In genomic region chr10:124524991-124525653, GRCh38 we compare ENCODE assay signal across 11 cellular contexts.
DNase-seq lines count a peak whose midpoint lies in the region; ATAC-seq lines count a peak whose summit lies in the region.
"Had no signal": no experiment of that assay in that cellular context is flagged by ENCODE, and none has a peak within 500 bp of the region (broad histone marks: within the 10 kb centered on the region; RNA-seq: fewer than 3 reads in every experiment).

No MANE protein-coding gene starts in this region.

- peak; percentile 2 for DNase-seq in COLO668 (lab: John Stamatoyannopoulos, UW; ENCODE audit: unreplicated experiment)
- DNase-seq in SK-N-DZ (ENCODE audit: low spot score) = peak; percentile 72
- peak; percentile 14 for DNase-seq in foreskin melanocyte
- DNase-seq in occipital lobe (lab: John Stamatoyannopoulos, UW) = peak; percentile 43
- DNase-seq in 8988T = no peak
- DNase-seq: CD4-positive, alpha-beta memory T cell; NCI-H187; T-helper 1 cell had no signal

- no peak for ATAC-seq in GM18870 (IDR thresholded peaks at IDR 0.05; ENCODE audit: unreplicated experiment)
- no peak for ATAC-seq in GM19452 (IDR thresholded peaks at IDR 0.05; ENCODE audit: unreplicated experiment)
- no peak for ATAC-seq in GM18498 (IDR thresholded peaks at IDR 0.05; ENCODE audit: unreplicated experiment)
